24 cellular contexts compared by ENCODE assay signal in genomic region chr3:72385172-72385571, GRCh38.
"Had no signal": no experiment of that assay in that cellular context is flagged by ENCODE, and none has a peak within 500 bp of the region (broad histone marks: within the 10 kb centered on the region; RNA-seq: fewer than 3 reads in every experiment).

No MANE protein-coding gene starts in this region.

- H3K27ac Mint-ChIP-seq: activated B cell treated with CpG ODN at 0.5 μM for 24 hours; activated CD8-positive, alpha-beta memory T cell treated with anti-CD3 and anti-CD28 coated beads, Interleukin-2, amount 10 ng/mL, durations not matched to agents 7 days and 5 days; activated CD8-positive, alpha-beta T cell treated with anti-CD3 and anti-CD28 coated beads for 36 hours; activated naive CD4-positive, alpha-beta T cell treated with anti-CD3 and anti-CD28 coated beads for 36 hours; brain; dendritic cell treated with granulocyte-macrophage colony-stimulating factor and Interleukin-4, amounts not matched to agents 40 ng/mL and 50 ng/mL, for 4 days; nephron; stimulated activated naive CD8-positive, alpha-beta T cell treated with anti-CD3 and anti-CD28 coated beads, Interleukin-15, Interleukin-2, amounts not matched to agents 100 ng/mL and 50 ng/mL, for 24 hours had no signal

- H3K27me3 ChIP-seq: heart right ventricle, left lung, pancreas, tibial artery had no signal

- H3K4me3 Mint-ChIP-seq: activated B cell treated with CpG ODN at 0.5 μM for 24 hours; activated CD8-positive, alpha-beta memory T cell treated with anti-CD3 and anti-CD28 coated beads, Interleukin-2, amount 10 ng/mL, durations not matched to agents 7 days and 5 days; activated CD8-positive, alpha-beta T cell treated with anti-CD3 and anti-CD28 coated beads for 36 hours; activated naive CD4-positive, alpha-beta T cell treated with anti-CD3 and anti-CD28 coated beads for 36 hours; brain; dendritic cell treated with granulocyte-macrophage colony-stimulating factor and Interleukin-4, amounts not matched to agents 40 ng/mL and 50 ng/mL, for 4 days; nephron; stimulated activated naive CD8-positive, alpha-beta T cell treated with anti-CD3 and anti-CD28 coated beads, Interleukin-15, Interleukin-2, amounts not matched to agents 100 ng/mL and 50 ng/mL, for 24 hours; T-cell had no signal

- ATAC-seq: activated CD8-positive, alpha-beta memory T cell treated with anti-CD3 and anti-CD28 coated beads, Interleukin-2, amount 10 ng/mL, durations not matched to agents 7 days and 5 days; activated CD8-positive, alpha-beta T cell treated with anti-CD3 and anti-CD28 coated beads for 36 hours; left lung; pancreas; psoas muscle; right cardiac atrium; T-cell had no signal

- H3K4me1 ChIP-seq: pancreas had no signal

- H3K9me3 ChIP-seq: heart right ventricle, left lung, pancreas, psoas muscle, tibial artery had no signal

- H3K4me3 ChIP-seq: heart right ventricle, left lung, pancreas, psoas muscle, tibial artery had no signal

- H3K36me3 ChIP-seq: heart right ventricle, left lung, pancreas, tibial artery had no signal

- DNase-seq: activated B cell treated with CpG ODN at 0.5 μM for 24 hours; activated CD4-positive, alpha-beta T cell treated with anti-CD3 and anti-CD28 coated beads for 4 hours; activated CD8-positive, alpha-beta memory T cell treated with anti-CD3 and anti-CD28 coated beads, Interleukin-2, amount 10 ng/mL, durations not matched to agents 7 days and 5 days; activated CD8-positive, alpha-beta T cell treated with anti-CD3 and anti-CD28 coated beads for 36 hours; activated effector memory CD4-positive, alpha-beta T cell treated with Interleukin-2 at 50 U/mL for 16 hours; aorta; effector CD8-positive, alpha-beta T cell; erythroblast; heart right ventricle; kidney; left lung; pancreas; psoas muscle; right cardiac atrium; stimulated activated CD4-positive, alpha-beta T cell treated with anti-CD3 and anti-CD28 coated beads, Interleukin-12 subunit alpha, Interleukin-12 subunit beta, amount 100 ng/mL, for 4 hours; stimulated activated CD4-positive, alpha-beta T cell treated with anti-CD3 and anti-CD28 coated beads, Interleukin-4, amount 100 ng/mL, for 4 hours; T-cell; T-helper 9 cell; tibial artery had no signal

- H3K36me3 Mint-ChIP-seq: activated CD8-positive, alpha-beta memory T cell treated with anti-CD3 and anti-CD28 coated beads, Interleukin-2, amount 10 ng/mL, durations not matched to agents 7 days and 5 days; brain; T-cell had no signal

- H3K27me3 Mint-ChIP-seq: activated B cell treated with CpG ODN at 0.5 μM for 24 hours; activated CD8-positive, alpha-beta memory T cell treated with anti-CD3 and anti-CD28 coated beads, Interleukin-2, amount 10 ng/mL, durations not matched to agents 7 days and 5 days; activated CD8-positive, alpha-beta T cell treated with anti-CD3 and anti-CD28 coated beads for 36 hours; brain; dendritic cell treated with granulocyte-macrophage colony-stimulating factor and Interleukin-4, amounts not matched to agents 40 ng/mL and 50 ng/mL, for 4 days; stimulated activated naive CD8-positive, alpha-beta T cell treated with anti-CD3 and anti-CD28 coated beads, Interleukin-15, Interleukin-2, amounts not matched to agents 100 ng/mL and 50 ng/mL, for 24 hours; T-cell had no signal

- H3K9me3 Mint-ChIP-seq: activated B cell treated with CpG ODN at 0.5 μM for 24 hours; activated CD8-positive, alpha-beta T cell treated with anti-CD3 and anti-CD28 coated beads for 36 hours; activated naive CD4-positive, alpha-beta T cell treated with anti-CD3 and anti-CD28 coated beads for 36 hours; brain; dendritic cell treated with granulocyte-macrophage colony-stimulating factor and Interleukin-4, amounts not matched to agents 40 ng/mL and 50 ng/mL, for 4 days; nephron; stimulated activated naive CD8-positive, alpha-beta T cell treated with anti-CD3 and anti-CD28 coated beads, Interleukin-15, Interleukin-2, amounts not matched to agents 100 ng/mL and 50 ng/mL, for 24 hours; T-cell had no signal

- H3K27ac ChIP-seq: heart right ventricle, left lung, pancreas, psoas muscle, tibial artery had no signal
